ENCODE assay signal across 18 cellular contexts in the genomic region with DNA sequence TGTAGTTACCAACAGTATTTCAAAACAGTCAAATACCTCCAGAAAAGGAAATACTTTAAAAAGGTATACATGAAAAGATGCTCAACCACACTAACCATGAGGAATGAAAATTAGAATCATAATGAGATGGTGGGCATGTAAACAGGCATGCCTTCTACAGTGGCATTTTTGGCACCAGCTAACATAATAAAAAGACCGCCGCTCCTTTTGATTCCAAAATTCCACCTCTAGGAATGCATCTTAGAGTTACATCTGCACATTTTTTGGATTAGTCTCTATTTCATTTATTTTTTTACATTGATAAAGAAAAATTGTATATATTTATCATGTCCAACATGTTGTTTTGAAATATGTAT. TPM values are rescaled to one million over a fixed set of nuclear protein-coding genes. Genes with fewer than 3 reads are reported as not detected.
A peak's percentile ranks its signal among the peaks of the same experiment; 100 is the strongest.
DNase-seq lines count a peak whose midpoint lies in the region; ATAC-seq, FAIRE-seq and TF ChIP-seq lines count a peak whose summit lies in the region.
"Had no signal": no experiment of that assay in that cellular context is flagged by ENCODE, and none has a peak within 500 bp of the region (broad histone marks: within the 10 kb centered on the region; RNA-seq: fewer than 3 reads in every experiment).

No MANE protein-coding gene starts in this region.

- no peak for TF ChIP-seq POLR2A in transverse colon (IDR thresholded peaks at IDR 0.05)

- ATAC-seq in SK-N-SH treated with all-trans-retinoic acid at 6 μM for 48 hours (no peak), GM19452 (IDR thresholded peaks at IDR 0.05; ENCODE audit: unreplicated experiment) (no peak), HG03457 (IDR thresholded peaks at IDR 0.05; ENCODE audit: unreplicated experiment) (no peak), pancreas (no peak)
- ATAC-seq: CD8-positive, alpha-beta T cell; effector memory CD8-positive, alpha-beta T cell; natural killer cell had no signal

- intact Hi-C loops in transverse colon (cut with DNase I; ENCODE audit: low total_unique reads) = no loop called here
- intact Hi-C loops in pancreas (cut with DNase I) = no loop called here

- no peak overlapping the region for H3K4ac ChIP-seq in mesenchymal stem cell (ENCODE audit: low read depth in 1 of 2, low read length in 2 of 2)

- CTCF ChIA-PET in SK-N-SH (lab: Yijun Ruan, JAX) = interaction anchor here (0.9 kb wide), 1 partner anchor 43 kb away, joined by 3 read pairs; no protein-coding TSS in a partner anchor

- peaks cover 10% of the 10 kb centered on the region for H3K79me1 ChIP-seq in mesenchymal stem cell (replicated peaks; ENCODE audit: low read length, poor library complexity, severe bottlenecking)

- H3K9me2 ChIP-seq in SK-N-SH = no peaks in the 10 kb centered on the region

- no peak overlapping the region for H4K8ac ChIP-seq in mesenchymal stem cell (ENCODE audit: low read length)

- no peak for TF ChIP-seq RAD21 in SK-N-SH (IDR thresholded peaks at IDR 0.05; ENCODE audit: low read length)

- H3K27me3 Mint-ChIP-seq in astrocyte (ENCODE audit: low read depth, unreplicated experiment) = no peaks in the 10 kb centered on the region
- H3K27me3 Mint-ChIP-seq: activated naive CD4-positive, alpha-beta T cell treated with anti-CD3 and anti-CD28 coated beads, Interleukin-2, amount 50 U/mL, for 24 hours; activated T-cell treated with anti-CD3 and anti-CD28 coated beads, Interleukin-2, amount 50 U/mL, for 24 hours; effector memory CD8-positive, alpha-beta T cell had no signal

- peaks cover 7% of the 10 kb centered on the region for H3F3A ChIP-seq in SK-N-SH (replicated peaks; ENCODE audit: insufficient read depth)

- H2AK5ac ChIP-seq in mesenchymal stem cell (ENCODE audit: low read length, severe bottlenecking) = no peak overlapping the region

- no peak overlapping the region for H2BK15ac ChIP-seq in mesenchymal stem cell (ENCODE audit: low read depth, poor library complexity, severe bottlenecking)

- TF ChIP-seq CTCF in SK-N-SH (IDR thresholded peaks at IDR 0.05) (no peak), astrocyte (IDR thresholded peaks at IDR 0.05; ENCODE audit: insufficient read depth, low read depth, low read length) (no peak), transverse colon (IDR thresholded peaks at IDR 0.05) (no peak), pancreas (IDR thresholded peaks at IDR 0.05) (no peak)

- peak overlapping the region; percentile 34 to 76; a peak in 3 of 4 replicates for H3K27ac ChIP-seq in SK-N-SH (ENCODE audit: low read depth in 2 of 2, low read length in 1 of 2)
- peak overlapping the region; percentile 74 for H3K27ac ChIP-seq in astrocyte (ENCODE audit: low read depth, low read length)
- peak overlapping the region; percentile 59 for H3K27ac ChIP-seq in mesenchymal stem cell (ENCODE audit: low read length, poor library complexity, severe bottlenecking)
- peak overlapping the region; percentile 75 to 86 (median 82) for H3K27ac ChIP-seq in transverse colon
- no peak overlapping the region for H3K27ac ChIP-seq in pancreas
- H3K27ac ChIP-seq: testis had no signal

- no peak overlapping the region for H2BK120ac ChIP-seq in mesenchymal stem cell (ENCODE audit: low read depth, low read length)

- H3K4me1 Mint-ChIP-seq in astrocyte (ENCODE audit: low read depth, unreplicated experiment) = peaks cover 61% of the 10 kb centered on the region

- H3K36me3 Mint-ChIP-seq in astrocyte (ENCODE audit: low read depth, unreplicated experiment) = peaks cover 15% of the 10 kb centered on the region
- H3K36me3 Mint-ChIP-seq: natural killer cell had no signal

- DNase-seq in SK-N-SH (no peak), astrocyte (ENCODE audit: low read depth) (no peak), mesenchymal stem cell (no peak), transverse colon (no peak), pancreas (no peak)
- DNase-seq: 8988T; activated CD4-positive, alpha-beta T cell treated with anti-CD3 and anti-CD28 coated beads, Interleukin-2, amount 50 U/mL, for 48 hours; activated T-cell treated with anti-CD3 and anti-CD28 coated beads, Interleukin-2, amount 50 U/mL, for 24 hours; CD8-positive, alpha-beta T cell; effector memory CD8-positive, alpha-beta T cell; natural killer cell; NCI-H526 treated with DMSO at 0.1 percent for 48 hours; testis had no signal

- H3K79me2 ChIP-seq in SK-N-SH (ENCODE audit: insufficient read depth) (peaks cover 13% of the 10 kb centered on the region), astrocyte (ENCODE audit: insufficient read depth, low read length) (peaks cover 27% of the 10 kb centered on the region)

- no peak overlapping the region for H3K18ac ChIP-seq in mesenchymal stem cell (ENCODE audit: low read depth in 1 of 2, low read length in 2 of 2)

- WGBS in SK-N-SH (ENCODE audit: low lambda C conversion rate) = 60% methylated on average over 2 of the region's 2 CpGs
- no CpG with 5 or more reads among the region's 2 CpGs for WGBS in mesenchymal stem cell
- 94% methylated on average over 2 of the region's 2 CpGs; no CpG with 5 or more reads in 1 of the 2 donors for WGBS in transverse colon (ENCODE audit: low coverage in 1 of 2), 2 donors
- 91 to 94% methylated on average over 2 of the region's 2 CpGs for WGBS in pancreas, 2 donors

- TF ChIP-seq EP300 in SK-N-SH (IDR thresholded peaks at IDR 0.05; ENCODE audit: borderline replicate concordance in 1 of 2, low read depth in 1 of 2, low read length in 1 of 2) (no peak), transverse colon (IDR thresholded peaks at IDR 0.05; ENCODE audit: low read depth) (no peak)

- H3K9ac ChIP-seq in SK-N-SH (peak overlapping the region; percentile 26; the same call in 1 of the 2 replicates), astrocyte (ENCODE audit: low read length) (no peak overlapping the region), mesenchymal stem cell (ENCODE audit: low read length) (peak overlapping the region; percentile 22)

- POLR2A ChIA-PET in SK-N-SH (lab: Yijun Ruan, JAX) = no interaction called here

- no peak overlapping the region for H2BK12ac ChIP-seq in mesenchymal stem cell (ENCODE audit: low read length in 2 of 2)

- no peaks in the 10 kb centered on the region for H3K27me3 ChIP-seq in SK-N-SH (ENCODE audit: insufficient read depth)
- no peaks in the 10 kb centered on the region for H3K27me3 ChIP-seq in astrocyte (ENCODE audit: insufficient read depth, low read length)
- H3K27me3 ChIP-seq in mesenchymal stem cell (ENCODE audit: control insufficient read depth in 1 of 2, insufficient read depth in 1 of 2, low read length in 2 of 2) = no peaks in the 10 kb centered on the region
- no peaks in the 10 kb centered on the region for H3K27me3 ChIP-seq in transverse colon
- no peaks in the 10 kb centered on the region for H3K27me3 ChIP-seq in pancreas
- H3K27me3 ChIP-seq: testis had no signal

- H2AFZ ChIP-seq in SK-N-SH (ENCODE audit: low read depth) (no peak overlapping the region), astrocyte (ENCODE audit: low read depth, low read length) (no peak overlapping the region), mesenchymal stem cell (ENCODE audit: low read depth, low read length) (no peak overlapping the region)

- H3K23ac ChIP-seq in mesenchymal stem cell (ENCODE audit: low read length in 2 of 2) = no peak overlapping the region

- H3K9me3 ChIP-seq in SK-N-SH (no peaks in the 10 kb centered on the region), astrocyte (ENCODE audit: insufficient read depth, low read depth, low read length) (no peaks in the 10 kb centered on the region), mesenchymal stem cell (ENCODE audit: control insufficient read depth, low read length) (no peaks in the 10 kb centered on the region), transverse colon (no peaks in the 10 kb centered on the region), pancreas (no peaks in the 10 kb centered on the region)
- H3K9me3 ChIP-seq: testis had no signal

- H3K9me3 Mint-ChIP-seq in astrocyte (ENCODE audit: unreplicated experiment) = no peaks in the 10 kb centered on the region
- H3K9me3 Mint-ChIP-seq: activated naive CD4-positive, alpha-beta T cell treated with anti-CD3 and anti-CD28 coated beads, Interleukin-2, amount 50 U/mL, for 24 hours; CD8-positive, alpha-beta T cell; effector memory CD8-positive, alpha-beta T cell; natural killer cell had no signal

- H3K36me3 ChIP-seq in SK-N-SH (replicated peaks in 1 of 2; ENCODE audit: control insufficient read depth in 1 of 2, insufficient read depth in 2 of 2, low read length in 1 of 2) (peaks cover 0 to 6% of the 10 kb centered on the region in 2 experiments), astrocyte (ENCODE audit: insufficient read depth, low read length) (no peaks in the 10 kb centered on the region), mesenchymal stem cell (ENCODE audit: control insufficient read depth in 1 of 2, insufficient read depth in 2 of 2, low read depth in 1 of 2, low read length in 2 of 2) (peaks cover 0 to 20% of the 10 kb centered on the region in 2 experiments), transverse colon (no peaks in the 10 kb centered on the region), pancreas (no peaks in the 10 kb centered on the region)

- H3K4me2 ChIP-seq in SK-N-SH (peak overlapping the region; percentile 17; the same call in 1 of the 2 replicates), astrocyte (ENCODE audit: low read length) (peak overlapping the region; percentile 68), mesenchymal stem cell (ENCODE audit: low read length, poor library complexity, severe bottlenecking) (no peak overlapping the region)

- no peak overlapping the region for H3K4me3 Mint-ChIP-seq in astrocyte (ENCODE audit: unreplicated experiment)
- H3K4me3 Mint-ChIP-seq: activated naive CD4-positive, alpha-beta T cell treated with anti-CD3 and anti-CD28 coated beads, Interleukin-2, amount 50 U/mL, for 24 hours; activated T-cell treated with anti-CD3 and anti-CD28 coated beads, Interleukin-2, amount 50 U/mL, for 24 hours; CD8-positive, alpha-beta T cell; effector memory CD8-positive, alpha-beta T cell; natural killer cell had no signal

- no peak overlapping the region for H2BK5ac ChIP-seq in mesenchymal stem cell (ENCODE audit: low read depth, low read length, poor library complexity, severe bottlenecking)

- H3K14ac ChIP-seq in mesenchymal stem cell (ENCODE audit: low read length in 2 of 2) = no peak overlapping the region

- H3K4me1 ChIP-seq in SK-N-SH (ENCODE audit: control insufficient read depth in 1 of 2, insufficient read depth in 2 of 2, low read depth in 1 of 2, low read length in 1 of 2) (peaks cover 14 to 43% of the 10 kb centered on the region in 2 experiments), astrocyte (ENCODE audit: insufficient read depth, low read length) (peaks cover 54% of the 10 kb centered on the region), mesenchymal stem cell (ENCODE audit: control insufficient read depth, insufficient read depth, low read depth, low read length) (peaks cover 43% of the 10 kb centered on the region), transverse colon (peaks cover 56 to 94% (median 72%) of the 10 kb centered on the region in 4 donors), pancreas (peaks cover 19 to 42% (median 20%) of the 10 kb centered on the region in 3 donors)
- H3K4me1 ChIP-seq: testis had no signal

- in situ Hi-C loops in transverse colon (cut with MboI; ENCODE audit: low pct_ligation_motif_present in 1 of 4, low pct_unique_long_range_greater_than_20kb in 1 of 4, low sequenced_read_pairs in 3 of 4) = no loop called here

- H3K27ac Mint-ChIP-seq in astrocyte (ENCODE audit: unreplicated experiment) = peak overlapping the region; percentile 67
- H3K27ac Mint-ChIP-seq: activated naive CD4-positive, alpha-beta T cell treated with anti-CD3 and anti-CD28 coated beads, Interleukin-2, amount 50 U/mL, for 24 hours; activated T-cell treated with anti-CD3 and anti-CD28 coated beads, Interleukin-2, amount 50 U/mL, for 24 hours; CD8-positive, alpha-beta T cell; effector memory CD8-positive, alpha-beta T cell; natural killer cell had no signal

- no peak overlapping the region for H4K91ac ChIP-seq in mesenchymal stem cell (ENCODE audit: low read length)

- no peak overlapping the region for H3K4me3 ChIP-seq in SK-N-SH (ENCODE audit: low read depth in 2 of 2, low read length in 1 of 2)
- no peak overlapping the region for H3K4me3 ChIP-seq in astrocyte (ENCODE audit: insufficient read depth, low read depth, low read length)
- H3K4me3 ChIP-seq in mesenchymal stem cell (ENCODE audit: insufficient read depth in 1 of 2, low read depth in 1 of 2, low read length in 2 of 2) = no peak overlapping the region
- no peak overlapping the region for H3K4me3 ChIP-seq in transverse colon
- H3K4me3 ChIP-seq in pancreas = no peak overlapping the region
- H3K4me3 ChIP-seq: testis had no signal

- FAIRE-seq in astrocyte (lab: Jason Lieb, UNC) (no peak), pancreas (lab: Jason Lieb, UNC) (no peak)
- FAIRE-seq: bronchial epithelial cell had no signal

- H4K20me1 ChIP-seq in SK-N-SH (ENCODE audit: insufficient read depth) = no peaks in the 10 kb centered on the region
- peaks cover 17% of the 10 kb centered on the region for H4K20me1 ChIP-seq in astrocyte (ENCODE audit: insufficient read depth, low read length)

RNA-seq across cellular contexts. Expression of a gene that starts 37.0 kb away (rescaled TPM):
- polyA plus RNA-seq in SK-N-SH (2012; rRNA removed) = 0.23 TPM in 2 replicates
- polyA plus RNA-seq in SK-N-SH (2012; cell fraction: cytosol; rRNA removed) = 0.05 TPM in 2 replicates
- polyA plus RNA-seq in SK-N-SH (2012; cell fraction: nucleus; rRNA removed) = 1.2 and 1.7 TPM in 2 replicates
- total RNA-seq in astrocyte = 5.3 and 6.7 TPM in 2 replicates
- 0.32 TPM for polyA plus RNA-seq in mesenchymal stem cell (2013, experiment 1 of 2)
- polyA plus RNA-seq in mesenchymal stem cell (2013, experiment 2 of 2) = 0.29 TPM
- total RNA-seq in transverse colon = 1 to 10 TPM in 2 of 4 donors, under 1 TPM in 2; 0.16 to 8.0 (median 1.1) TPM
- 1 to 10 TPM in 2 of 6 donors, under 1 TPM in 4; 0.32 to 4.0 (median 0.60) TPM for total RNA-seq in pancreas
- 10 to 100 TPM in 1 of 2 donors, 1 to 10 TPM in 1; 9.5 to 11.4 TPM for polyA plus RNA-seq in pancreas

RNA-seq across cellular contexts. Expression of a gene that starts 41.5 kb away (rescaled TPM):
- 16.9 and 17.5 TPM in 2 replicates for polyA plus RNA-seq in SK-N-SH (2012; rRNA removed)
- polyA plus RNA-seq in SK-N-SH (2012; cell fraction: cytosol; rRNA removed) = 11.1 and 14.4 TPM in 2 replicates
- polyA plus RNA-seq in SK-N-SH (2012; cell fraction: nucleus; rRNA removed) = 9.6 and 11.1 TPM in 2 replicates
- total RNA-seq in astrocyte = 46.4 and 51.4 TPM in 2 replicates
- polyA plus RNA-seq in mesenchymal stem cell (2013, experiment 1 of 2) = 16.3 TPM
- polyA plus RNA-seq in mesenchymal stem cell (2013, experiment 2 of 2) = 16.0 TPM
- total RNA-seq in transverse colon = 10 to 100 TPM; 16.9 to 55.4 (median 35.5) TPM
- total RNA-seq in pancreas = 10 to 100 TPM in 2 of 6 donors, 1 to 10 TPM in 4; 8.3 to 22.8 (median 8.6) TPM
- 1 to 10 TPM; 8.1 to 8.5 TPM for polyA plus RNA-seq in pancreas

Comparison
In these comparisons a context has a peak if more than half of its experiments do, and no peak if none do; other contexts are left out.
1. H3K27ac ChIP-seq: peak in SK-N-SH (2 of 2), astrocyte (single experiment), mesenchymal stem cell (single experiment) and transverse colon (4 of 4); none in pancreas (0 of 4).